In the genomic region with DNA sequence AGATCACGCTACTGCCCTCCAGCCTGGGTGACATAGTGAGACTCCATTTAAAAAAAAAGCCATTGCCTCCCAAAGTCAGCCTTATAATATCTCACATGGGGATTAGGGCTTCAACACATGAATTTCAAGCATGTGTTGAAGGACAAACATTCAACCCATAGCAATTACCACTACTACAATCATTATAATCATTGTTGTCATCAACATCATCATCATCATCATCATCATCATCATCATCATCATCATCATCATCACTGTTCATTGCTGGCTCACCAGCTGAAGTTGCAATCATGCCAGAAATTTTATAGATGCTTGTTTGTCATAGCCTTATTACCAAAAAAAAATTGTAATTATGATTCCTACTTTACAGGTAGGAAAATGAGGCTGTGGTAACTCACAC, we compare ENCODE assay signal across 35 cellular contexts.
"Had no signal": no experiment of that assay in that cellular context is flagged by ENCODE, and none has a peak within 500 bp of the region (broad histone marks: within the 10 kb centered on the region; RNA-seq: fewer than 3 reads in every experiment).

No MANE protein-coding gene starts in this region.

- H3K4me3 ChIP-seq: MG63 had no signal

- H3K9me3 ChIP-seq: MG63 had no signal

- H3K27me3 ChIP-seq: MG63 had no signal

- DNase-seq: Karpas-422, Kasumi-1, MG63, MM.1S, MV-4-11, NCI-H1048, NCI-H1092, NCI-H1092 treated with DMSO at 0.1 percent for 48 hours, NCI-H1105, NCI-H1105 treated with DMSO at 0.1 percent for 48 hours, NCI-H1417, NCI-H1417 treated with DMSO at 0.1 percent for 48 hours, NCI-H1436, NCI-H1436 treated with DMSO at 0.1 percent for 48 hours, NCI-H146, NCI-H1694, NCI-H1694 treated with DMSO at 0.1 percent for 48 hours, NCI-H187, NCI-H187 treated with DMSO at 0.1 percent for 48 hours, NCI-H1930, NCI-H2029, NCI-H2029 treated with DMSO at 0.1 percent for 48 hours, NCI-H2081, NCI-H2081 treated with DMSO at 0.1 percent for 48 hours, NCI-H2107, NCI-H2171, NCI-H2171 treated with DMSO at 0.1 percent for 48 hours, NCI-H2227 treated with DMSO at 0.1 percent for 48 hours, NCI-H226, NCI-H345, NCI-H446, NCI-H446 treated with DMSO at 0.1 percent for 48 hours, NCI-H510A, NCI-H510A treated with DMSO at 0.1 percent for 48 hours, NCI-H524 had no signal
